Comparison of ENCODE assay signal across 1 cellular context in the genomic region with DNA sequence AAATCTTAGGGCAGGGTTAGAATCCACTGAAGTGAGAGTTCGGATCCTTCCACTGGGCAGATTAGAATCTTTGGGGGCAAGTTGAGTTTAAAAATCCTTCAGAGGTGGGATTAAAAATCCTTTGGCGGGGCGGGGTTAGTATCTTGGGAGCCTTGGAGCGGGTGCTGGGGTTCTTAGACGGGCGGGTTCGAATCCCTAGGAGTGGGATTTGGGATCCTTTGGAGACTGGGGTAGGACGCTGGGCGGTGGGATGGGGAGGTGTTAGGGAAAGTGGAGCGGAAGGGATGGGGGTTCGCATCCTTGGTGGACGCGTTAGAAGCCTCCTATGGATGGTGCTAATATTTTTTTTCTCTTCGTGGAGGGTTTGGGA.
TF ChIP-seq lines count a peak whose summit lies in the region.

No MANE protein-coding gene starts in this region.

TF ChIP-seq in A549, 52 proteins besides CTCF, POLR2A, EP300 and RAD21 (continued from another document):
- TF ChIP-seq, protein P1, sequence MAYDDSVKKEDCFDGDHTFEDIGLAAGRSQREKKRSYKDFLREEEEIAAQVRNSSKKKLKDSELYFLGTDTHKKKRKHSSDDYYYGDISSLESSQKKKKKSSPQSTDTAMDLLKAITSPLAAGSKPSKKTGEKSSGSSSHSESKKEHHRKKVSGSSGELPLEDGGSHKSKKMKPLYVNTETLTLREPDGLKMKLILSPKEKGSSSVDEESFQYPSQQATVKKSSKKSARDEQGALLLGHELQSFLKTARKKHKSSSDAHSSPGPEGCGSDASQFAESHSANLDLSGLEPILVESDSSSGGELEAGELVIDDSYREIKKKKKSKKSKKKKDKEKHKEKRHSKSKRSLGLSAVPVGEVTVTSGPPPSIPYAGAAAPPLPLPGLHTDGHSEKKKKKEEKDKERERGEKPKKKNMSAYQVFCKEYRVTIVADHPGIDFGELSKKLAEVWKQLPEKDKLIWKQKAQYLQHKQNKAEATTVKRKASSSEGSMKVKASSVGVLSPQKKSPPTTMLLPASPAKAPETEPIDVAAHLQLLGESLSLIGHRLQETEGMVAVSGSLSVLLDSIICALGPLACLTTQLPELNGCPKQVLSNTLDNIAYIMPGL (CRISPR knock-in tag; IDR thresholded peaks at IDR 0.05; ENCODE audit: borderline replicate concordance): no peak
- TF ChIP-seq HEYL (CRISPR knock-in tag; IDR thresholded peaks at IDR 0.05): no peak
- TF ChIP-seq ZC3H11A (IDR thresholded peaks at IDR 0.05): no peak
- TF ChIP-seq RNF2 (IDR thresholded peaks at IDR 0.05; ENCODE audit: borderline replicate concordance, low read depth): no peak
- TF ChIP-seq, protein P2, sequence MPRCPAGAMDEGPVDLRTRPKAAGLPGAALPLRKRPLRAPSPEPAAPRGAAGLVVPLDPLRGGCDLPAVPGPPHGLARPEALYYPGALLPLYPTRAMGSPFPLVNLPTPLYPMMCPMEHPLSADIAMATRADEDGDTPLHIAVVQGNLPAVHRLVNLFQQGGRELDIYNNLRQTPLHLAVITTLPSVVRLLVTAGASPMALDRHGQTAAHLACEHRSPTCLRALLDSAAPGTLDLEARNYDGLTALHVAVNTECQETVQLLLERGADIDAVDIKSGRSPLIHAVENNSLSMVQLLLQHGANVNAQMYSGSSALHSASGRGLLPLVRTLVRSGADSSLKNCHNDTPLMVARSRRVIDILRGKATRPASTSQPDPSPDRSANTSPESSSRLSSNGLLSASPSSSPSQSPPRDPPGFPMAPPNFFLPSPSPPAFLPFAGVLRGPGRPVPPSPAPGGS (IDR thresholded peaks at IDR 0.05): no peak
- TF ChIP-seq HDAC2 (IDR thresholded peaks at IDR 0.05): no peak
- TF ChIP-seq FOXS1 (CRISPR knock-in tag; IDR thresholded peaks at IDR 0.05): no peak
- TF ChIP-seq NFE2L2 (conservative IDR thresholded peaks at IDR 0.05; ENCODE audit: low read length): no peak
- TF ChIP-seq NPAS2 (CRISPR knock-in tag; IDR thresholded peaks at IDR 0.05; ENCODE audit: borderline replicate concordance): no peak
- TF ChIP-seq, protein P3, sequence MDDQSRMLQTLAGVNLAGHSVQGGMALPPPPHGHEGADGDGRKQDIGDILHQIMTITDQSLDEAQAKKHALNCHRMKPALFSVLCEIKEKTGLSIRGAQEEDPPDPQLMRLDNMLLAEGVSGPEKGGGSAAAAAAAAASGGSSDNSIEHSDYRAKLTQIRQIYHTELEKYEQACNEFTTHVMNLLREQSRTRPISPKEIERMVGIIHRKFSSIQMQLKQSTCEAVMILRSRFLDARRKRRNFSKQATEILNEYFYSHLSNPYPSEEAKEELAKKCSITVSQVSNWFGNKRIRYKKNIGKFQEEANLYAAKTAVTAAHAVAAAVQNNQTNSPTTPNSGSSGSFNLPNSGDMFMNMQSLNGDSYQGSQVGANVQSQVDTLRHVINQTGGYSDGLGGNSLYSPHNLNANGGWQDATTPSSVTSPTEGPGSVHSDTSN (IDR thresholded peaks at IDR 0.05): no peak
- TF ChIP-seq GATA3 (IDR thresholded peaks at IDR 0.05; ENCODE audit: borderline replicate concordance): no peak
